In the genomic region with DNA sequence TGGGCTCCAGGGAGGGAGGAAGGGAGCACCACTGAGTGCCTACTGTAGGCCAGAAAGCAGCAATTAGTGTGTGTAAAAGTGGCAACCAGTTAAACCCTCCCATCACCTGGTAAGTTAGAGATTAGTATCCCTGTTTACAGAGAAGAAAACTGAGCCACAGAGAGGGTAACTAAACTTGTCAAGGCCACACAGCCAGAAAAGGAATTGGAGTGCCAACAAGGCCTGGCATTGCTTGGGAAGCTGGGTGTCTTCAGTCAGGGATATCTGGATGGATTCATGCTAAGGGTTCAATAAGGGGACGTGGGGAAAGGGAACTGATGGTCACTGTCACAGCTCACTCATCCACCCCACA, we compare ENCODE assay signal across 2 cellular contexts.
TF ChIP-seq lines count a peak whose summit lies in the region.

No MANE protein-coding gene starts in this region.

TF ChIP-seq in SK-N-SH, 30 proteins besides CTCF, POLR2A, EP300 and RAD21 (continued from another document):
- TF ChIP-seq, protein P1, sequence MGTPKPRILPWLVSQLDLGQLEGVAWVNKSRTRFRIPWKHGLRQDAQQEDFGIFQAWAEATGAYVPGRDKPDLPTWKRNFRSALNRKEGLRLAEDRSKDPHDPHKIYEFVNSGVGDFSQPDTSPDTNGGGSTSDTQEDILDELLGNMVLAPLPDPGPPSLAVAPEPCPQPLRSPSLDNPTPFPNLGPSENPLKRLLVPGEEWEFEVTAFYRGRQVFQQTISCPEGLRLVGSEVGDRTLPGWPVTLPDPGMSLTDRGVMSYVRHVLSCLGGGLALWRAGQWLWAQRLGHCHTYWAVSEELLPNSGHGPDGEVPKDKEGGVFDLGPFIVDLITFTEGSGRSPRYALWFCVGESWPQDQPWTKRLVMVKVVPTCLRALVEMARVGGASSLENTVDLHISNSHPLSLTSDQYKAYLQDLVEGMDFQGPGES (IDR thresholded peaks at IDR 0.05; ENCODE audit: low read depth, low read length), result no peak
- TF ChIP-seq RCOR1 (IDR thresholded peaks at IDR 0.05; ENCODE audit: low read length) (no peak), FOXM1 (IDR thresholded peaks at IDR 0.05; ENCODE audit: low read depth) (no peak), MXI1 (IDR thresholded peaks at IDR 0.05; ENCODE audit: low read depth, low read length) (no peak), SMC3 (IDR thresholded peaks at IDR 0.05; ENCODE audit: low read depth, low read length) (no peak), FOXJ3 (CRISPR knock-in tag; IDR thresholded peaks at IDR 0.05) (no peak), POLR2AphosphoS5 (IDR thresholded peaks at IDR 0.05; ENCODE audit: low read depth, low read length) (no peak), RXRA (IDR thresholded peaks at IDR 0.05; ENCODE audit: borderline replicate concordance, low read depth) (no peak), USF2 (IDR thresholded peaks at IDR 0.05; ENCODE audit: borderline replicate concordance, low read depth, low read length) (no peak)
- TF ChIP-seq, protein P2, sequence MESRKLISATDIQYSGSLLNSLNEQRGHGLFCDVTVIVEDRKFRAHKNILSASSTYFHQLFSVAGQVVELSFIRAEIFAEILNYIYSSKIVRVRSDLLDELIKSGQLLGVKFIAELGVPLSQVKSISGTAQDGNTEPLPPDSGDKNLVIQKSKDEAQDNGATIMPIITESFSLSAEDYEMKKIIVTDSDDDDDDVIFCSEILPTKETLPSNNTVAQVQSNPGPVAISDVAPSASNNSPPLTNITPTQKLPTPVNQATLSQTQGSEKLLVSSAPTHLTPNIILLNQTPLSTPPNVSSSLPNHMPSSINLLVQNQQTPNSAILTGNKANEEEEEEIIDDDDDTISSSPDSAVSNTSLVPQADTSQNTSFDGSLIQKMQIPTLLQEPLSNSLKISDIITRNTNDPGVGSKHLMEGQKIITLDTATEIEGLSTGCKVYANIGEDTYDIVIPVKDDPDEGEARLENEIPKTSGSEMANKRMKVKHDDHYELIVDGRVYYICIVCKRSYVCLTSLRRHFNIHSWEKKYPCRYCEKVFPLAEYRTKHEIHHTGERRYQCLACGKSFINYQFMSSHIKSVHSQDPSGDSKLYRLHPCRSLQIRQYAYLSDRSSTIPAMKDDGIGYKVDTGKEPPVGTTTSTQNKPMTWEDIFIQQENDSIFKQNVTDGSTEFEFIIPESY (IDR thresholded peaks at IDR 0.05; ENCODE audit: borderline replicate concordance, low read depth), result no peak

TF ChIP-seq in SK-N-SH treated with all-trans-retinoic acid at 6 μM for 48 hours, 23 proteins besides CTCF, POLR2A, EP300 and RAD21 (continued from another document):
- TF ChIP-seq POU6F1 (CRISPR knock-in tag; IDR thresholded peaks at IDR 0.05; ENCODE audit: borderline replicate concordance, low read depth) (no peak), ZFP30 (CRISPR knock-in tag; IDR thresholded peaks at IDR 0.05) (no peak)
- TF ChIP-seq, protein P3, sequence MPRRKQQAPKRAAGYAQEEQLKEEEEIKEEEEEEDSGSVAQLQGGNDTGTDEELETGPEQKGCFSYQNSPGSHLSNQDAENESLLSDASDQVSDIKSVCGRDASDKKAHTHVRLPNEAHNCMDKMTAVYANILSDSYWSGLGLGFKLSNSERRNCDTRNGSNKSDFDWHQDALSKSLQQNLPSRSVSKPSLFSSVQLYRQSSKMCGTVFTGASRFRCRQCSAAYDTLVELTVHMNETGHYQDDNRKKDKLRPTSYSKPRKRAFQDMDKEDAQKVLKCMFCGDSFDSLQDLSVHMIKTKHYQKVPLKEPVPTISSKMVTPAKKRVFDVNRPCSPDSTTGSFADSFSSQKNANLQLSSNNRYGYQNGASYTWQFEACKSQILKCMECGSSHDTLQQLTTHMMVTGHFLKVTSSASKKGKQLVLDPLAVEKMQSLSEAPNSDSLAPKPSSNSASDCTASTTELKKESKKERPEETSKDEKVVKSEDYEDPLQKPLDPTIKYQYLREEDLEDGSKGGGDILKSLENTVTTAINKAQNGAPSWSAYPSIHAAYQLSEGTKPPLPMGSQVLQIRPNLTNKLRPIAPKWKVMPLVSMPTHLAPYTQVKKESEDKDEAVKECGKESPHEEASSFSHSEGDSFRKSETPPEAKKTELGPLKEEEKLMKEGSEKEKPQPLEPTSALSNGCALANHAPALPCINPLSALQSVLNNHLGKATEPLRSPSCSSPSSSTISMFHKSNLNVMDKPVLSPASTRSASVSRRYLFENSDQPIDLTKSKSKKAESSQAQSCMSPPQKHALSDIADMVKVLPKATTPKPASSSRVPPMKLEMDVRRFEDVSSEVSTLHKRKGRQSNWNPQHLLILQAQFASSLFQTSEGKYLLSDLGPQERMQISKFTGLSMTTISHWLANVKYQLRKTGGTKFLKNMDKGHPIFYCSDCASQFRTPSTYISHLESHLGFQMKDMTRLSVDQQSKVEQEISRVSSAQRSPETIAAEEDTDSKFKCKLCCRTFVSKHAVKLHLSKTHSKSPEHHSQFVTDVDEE (CRISPR knock-in tag; IDR thresholded peaks at IDR 0.05), result no peak
